ENCODE assay signal across 25 cellular contexts in the genomic region with DNA sequence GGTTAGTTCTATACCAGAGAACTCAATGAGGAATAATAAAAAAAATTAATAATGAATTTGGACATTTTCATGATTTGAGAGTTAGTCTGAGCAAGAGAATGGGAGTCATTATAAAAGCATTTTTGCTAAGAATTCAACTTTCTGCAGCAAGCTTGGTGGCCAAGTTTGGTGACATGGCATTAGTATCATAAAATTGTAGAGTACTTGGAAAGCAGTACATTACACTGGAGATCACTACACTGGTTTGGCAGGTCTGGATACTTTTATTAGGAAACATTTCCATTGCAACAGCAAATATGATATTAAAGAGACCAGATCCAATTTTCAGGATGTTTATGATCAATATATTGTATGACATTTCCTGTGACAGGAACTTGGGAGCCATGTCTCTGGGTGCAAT.
"Had no signal": no experiment of that assay in that cellular context is flagged by ENCODE, and none has a peak within 500 bp of the region (broad histone marks: within the 10 kb centered on the region; RNA-seq: fewer than 3 reads in every experiment).

No MANE protein-coding gene starts in this region.

- H3K4me3 ChIP-seq: stomach, suprapubic skin, testis, thoracic aorta, thyroid gland, tibial artery, tibial nerve, transverse colon, upper lobe of left lung, upper lobe of right lung, uterus, vagina had no signal

- H3K36me3 ChIP-seq: stomach, suprapubic skin, thoracic aorta, thyroid gland, tibial artery, tibial nerve, transverse colon, upper lobe of left lung, upper lobe of right lung, uterus, vagina had no signal

- H3K9me3 ChIP-seq: stomach, suprapubic skin, testis, thoracic aorta, thyroid gland, tibial artery, tibial nerve, transverse colon, upper lobe of left lung, upper lobe of right lung, uterus, vagina had no signal

- H3K27ac ChIP-seq: stomach, suprapubic skin, testis, thoracic aorta, thyroid gland, tibial artery, tibial nerve, transverse colon, upper lobe of left lung, upper lobe of right lung, uterus, vagina had no signal

- H3K27me3 ChIP-seq: stomach, suprapubic skin, testis, thyroid gland, tibial artery, tibial nerve, transverse colon, upper lobe of left lung, upper lobe of right lung, uterus, vagina had no signal

- H3K4me1 ChIP-seq: stomach, suprapubic skin, testis, thyroid gland, tibial artery, tibial nerve, transverse colon, upper lobe of left lung, upper lobe of right lung, uterus, vagina had no signal

- DNase-seq: stimulated activated CD4-positive, alpha-beta T cell treated with anti-CD3 and anti-CD28 coated beads, Interleukin-2, amount 100 ng/mL, for 48 hours; stimulated activated CD4-positive, alpha-beta T cell treated with anti-CD3 and anti-CD28 coated beads, Interleukin-4, amount 100 ng/mL, for 1 hour; stimulated activated CD4-positive, alpha-beta T cell treated with anti-CD3 and anti-CD28 coated beads, Interleukin-4, amount 100 ng/mL, for 24 hours; stimulated activated CD4-positive, alpha-beta T cell treated with anti-CD3 and anti-CD28 coated beads, Interleukin-4, amount 100 ng/mL, for 4 hours; stimulated activated CD8-positive, alpha-beta memory T cell treated with anti-CD3 and anti-CD28 coated beads, Interleukin-4, amount 100 ng/mL, for 48 hours; stimulated activated naive B cell treated with anti-CD40 and anti-IgM and Interleukin-4, amounts not matched to agents 10 μg/mL and 1 μg/mL and 100 μg/mL, for 72 hours; stimulated activated naive CD4-positive, alpha-beta T cell; stimulated activated naive CD4-positive, alpha-beta T cell treated with Interleukin-2 at 50 U/mL for 16 hours; stimulated activated naive CD8-positive, alpha-beta T cell treated with anti-CD3 and anti-CD28 coated beads, Interleukin-15, amount 100 ng/mL, for 72 hours; stimulated activated naive CD8-positive, alpha-beta T cell treated with anti-CD3 and anti-CD28 coated beads, Interleukin-15, Interleukin-2, amounts not matched to agents 100 U/mL and 50 U/mL, for 24 hours; stomach; substantia nigra; testis; thyroid gland; tibial artery; transverse colon; upper lobe of left lung; upper lobe of right lung; uterus had no signal

- ATAC-seq: stimulated activated effector memory CD8-positive, alpha-beta T cell treated with anti-CD3 and anti-CD28 coated beads, Interleukin-12 subunit alpha, Interleukin-12 subunit beta, amount 100 ng/mL, for 72 hours; stimulated activated memory B cell treated with anti-CD40 and anti-IgM and Interleukin-4, amounts not matched to agents 10 μg/mL and 1 μg/mL and 100 μg/mL, for 72 hours; stimulated activated naive B cell treated with anti-CD40 and anti-IgM and Interleukin-4, amounts not matched to agents 10 μg/mL and 1 μg/mL and 100 μg/mL, for 72 hours; stimulated activated naive CD8-positive, alpha-beta T cell treated with anti-CD3 and anti-CD28 coated beads, Interleukin-15, amount 100 ng/mL, for 72 hours; stimulated activated naive CD8-positive, alpha-beta T cell treated with anti-CD3 and anti-CD28 coated beads, Interleukin-15, Interleukin-2, amounts not matched to agents 100 U/mL and 50 U/mL, for 24 hours; upper lobe of right lung had no signal
